9 cellular contexts compared by ENCODE assay signal in the genomic region with DNA sequence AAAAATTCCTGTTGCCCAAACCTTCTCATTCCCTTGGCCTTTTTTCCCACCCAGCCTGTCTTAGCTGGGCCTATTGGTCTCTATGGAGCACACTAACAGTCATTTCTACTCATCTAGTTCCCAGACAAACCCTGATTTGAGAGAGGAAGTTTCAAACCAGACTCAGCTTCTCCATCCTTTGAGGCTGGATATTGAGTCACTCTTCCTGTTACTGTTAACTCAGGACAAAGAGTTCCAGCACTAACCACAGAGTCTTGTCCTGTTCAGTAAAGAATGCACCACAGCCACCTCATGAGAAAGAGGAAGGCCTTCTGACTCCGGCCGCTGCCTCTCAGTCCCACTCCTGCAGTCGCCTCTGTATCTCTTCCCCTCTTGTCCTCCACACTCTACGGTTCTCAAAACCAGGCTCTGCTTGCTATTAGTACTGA.
DNase-seq lines count a peak whose midpoint lies in the region; ATAC-seq and TF ChIP-seq lines count a peak whose summit lies in the region.
"Had no signal": no experiment of that assay in that cellular context is flagged by ENCODE, and none has a peak within 500 bp of the region (broad histone marks: within the 10 kb centered on the region; RNA-seq: fewer than 3 reads in every experiment).

No MANE protein-coding gene starts in this region.

- H3K9me3 Mint-ChIP-seq in CD14-positive monocyte (peaks cover 0 to 4% (median 0%) of the 10 kb centered on the region in 7 donors), endothelial cell (ENCODE audit: unreplicated experiment) (no peaks in the 10 kb centered on the region), natural killer cell (no peaks in the 10 kb centered on the region)

- H3K27me3 Mint-ChIP-seq in CD14-positive monocyte (ENCODE audit: low read depth in 3 of 3) = no peaks in the 10 kb centered on the region
- no peaks in the 10 kb centered on the region for H3K27me3 Mint-ChIP-seq in endothelial cell (ENCODE audit: unreplicated experiment)
- no peaks in the 10 kb centered on the region for H3K27me3 Mint-ChIP-seq in natural killer cell (ENCODE audit: low read depth in 2 of 2)
- H3K27me3 Mint-ChIP-seq: activated CD8-positive, alpha-beta memory T cell treated with anti-CD3 and anti-CD28 coated beads, Interleukin-2, amount 10 ng/mL, durations not matched to agents 7 days and 5 days had no signal

- no peak for TF ChIP-seq CTCF in CD14-positive monocyte (IDR thresholded peaks at IDR 0.05)
- TF ChIP-seq CTCF in endothelial cell (IDR thresholded peaks at IDR 0.05; ENCODE audit: unreplicated experiment) = no peak
- no peak for TF ChIP-seq CTCF in natural killer cell (IDR thresholded peaks at IDR 0.05)

- H3K4me1 Mint-ChIP-seq in CD14-positive monocyte (peaks cover 47% of the 10 kb centered on the region), endothelial cell (ENCODE audit: unreplicated experiment) (peaks cover 16% of the 10 kb centered on the region), natural killer cell (peaks cover 9% of the 10 kb centered on the region in 2 donors)

- H3K36me3 Mint-ChIP-seq in CD14-positive monocyte (peaks cover 0 to 4% of the 10 kb centered on the region in 2 donors), endothelial cell (ENCODE audit: low read depth, unreplicated experiment) (no peaks in the 10 kb centered on the region), natural killer cell (no peaks in the 10 kb centered on the region)
- H3K36me3 Mint-ChIP-seq: activated CD8-positive, alpha-beta memory T cell treated with anti-CD3 and anti-CD28 coated beads, Interleukin-2, amount 10 ng/mL, durations not matched to agents 7 days and 5 days had no signal

- H3K27ac Mint-ChIP-seq in CD14-positive monocyte = peak overlapping the region; percentile 86 to 94 (median 91)
- H3K27ac Mint-ChIP-seq in endothelial cell (ENCODE audit: unreplicated experiment) = peak overlapping the region; percentile 90
- H3K27ac Mint-ChIP-seq in natural killer cell = peak overlapping the region in 1 of 2 donors; percentile 33
- H3K27ac Mint-ChIP-seq: activated CD8-positive, alpha-beta memory T cell treated with anti-CD3 and anti-CD28 coated beads, Interleukin-2, amount 10 ng/mL, durations not matched to agents 7 days and 5 days had no signal

- H3K4me3 Mint-ChIP-seq in CD14-positive monocyte (peak overlapping the region in 1 of 2 donors; percentile 39), endothelial cell (ENCODE audit: unreplicated experiment) (no peak overlapping the region), natural killer cell (no peak overlapping the region)
- H3K4me3 Mint-ChIP-seq: activated CD8-positive, alpha-beta memory T cell treated with anti-CD3 and anti-CD28 coated beads, Interleukin-2, amount 10 ng/mL, durations not matched to agents 7 days and 5 days had no signal

- DNase-seq in CD14-positive monocyte (ENCODE audit: low spot score) (peak; percentile 82), MV-4-11 (lab: John Stamatoyannopoulos, UW) (peak; percentile 99), endothelial cell (ENCODE audit: low spot score) (peak; percentile 8), natural killer cell (no peak), T-helper 9 cell (no peak), NCI-H82 (lab: John Stamatoyannopoulos, UW) (no peak)
- no peak for DNase-seq in stimulated activated CD4-positive, alpha-beta T cell treated with anti-CD3 and anti-CD28 coated beads, Interleukin-15, amount 100 ng/mL, for 24 hours
- no peak for DNase-seq in effector CD8-positive, alpha-beta T cell (lab: John Stamatoyannopoulos, UW)
- DNase-seq: activated CD8-positive, alpha-beta memory T cell treated with anti-CD3 and anti-CD28 coated beads, Interleukin-2, amount 10 ng/mL, durations not matched to agents 7 days and 5 days had no signal

- ATAC-seq in natural killer cell = peak in 2 of 3 donors; percentile 36 to 71
- ATAC-seq: activated CD8-positive, alpha-beta memory T cell treated with anti-CD3 and anti-CD28 coated beads, Interleukin-2, amount 10 ng/mL, durations not matched to agents 7 days and 5 days had no signal

- intact Hi-C loops in CD14-positive monocyte (cut with micrococcal nuclease) (loop anchor here in 1 of 2 donors (10.0 kb wide), 1 partner anchor 318 kb away; no protein-coding TSS in a partner anchor), natural killer cell (cut with micrococcal nuclease) (no loop called here)

Comparison
In these comparisons a context has a peak if more than half of its experiments do, and no peak if none do; other contexts are left out.
1. DNase-seq: peak in CD14-positive monocyte (single experiment), MV-4-11 (single experiment) and endothelial cell (single experiment); none in natural killer cell (single experiment), stimulated activated CD4-positive, alpha-beta T cell treated with anti-CD3 and anti-CD28 coated beads, Interleukin-15, amount 100 ng/mL, for 24 hours (single experiment), effector CD8-positive, alpha-beta T cell (single experiment), T-helper 9 cell (single experiment) and NCI-H82 (single experiment).